ENCODE assay signal across 1 cellular context in genomic region chr19:15222738-15223648, GRCh38.
TF ChIP-seq lines count a peak whose summit lies in the region.

No MANE protein-coding gene starts in this region.

TF ChIP-seq in WTC11, 78 proteins besides CTCF, POLR2A, EP300 and RAD21 (continued from another document and continues in another):
- TF ChIP-seq ARID4B (CRISPR knock-in tag; IDR thresholded peaks at IDR 0.05; ENCODE audit: borderline replicate concordance) (peak; percentile 63; the same call in 1 of the 2 replicates), SP1 (CRISPR knock-in tag; conservative IDR thresholded peaks at IDR 0.05) (peak; percentile 53; the same call in 1 of the 2 replicates), OVOL2 (CRISPR knock-in tag; IDR thresholded peaks at IDR 0.05; ENCODE audit: borderline replicate concordance) (no peak), KAT7 (CRISPR knock-in tag; IDR thresholded peaks at IDR 0.05; ENCODE audit: borderline replicate concordance) (no peak), ZNF512 (CRISPR knock-in tag; IDR thresholded peaks at IDR 0.05; ENCODE audit: borderline replicate concordance) (no peak), ZNF396 (CRISPR knock-in tag; IDR thresholded peaks at IDR 0.05; ENCODE audit: borderline replicate concordance) (no peak), ZNF317 (CRISPR knock-in tag; IDR thresholded peaks at IDR 0.05; ENCODE audit: borderline replicate concordance, low read depth) (no peak), FOXP1 (CRISPR knock-in tag; IDR thresholded peaks at IDR 0.05; ENCODE audit: borderline replicate concordance) (0 out of 2 replicates have a peak, but pooled peaks have one; percentile 45), STAT6 (CRISPR knock-in tag; conservative IDR thresholded peaks at IDR 0.05; ENCODE audit: low read depth) (no peak), CDX4 (CRISPR knock-in tag; IDR thresholded peaks at IDR 0.05; ENCODE audit: borderline replicate concordance) (no peak), ZBTB43 (CRISPR knock-in tag; IDR thresholded peaks at IDR 0.05) (no peak), ZNF416 (CRISPR knock-in tag; IDR thresholded peaks at IDR 0.05) (no peak), MLX (CRISPR knock-in tag; IDR thresholded peaks at IDR 0.05) (no peak), ESRRA (CRISPR knock-in tag; IDR thresholded peaks at IDR 0.05; ENCODE audit: borderline replicate concordance) (no peak), MYBL2 (CRISPR knock-in tag; IDR thresholded peaks at IDR 0.05) (no peak), GRHL2 (CRISPR knock-in tag; IDR thresholded peaks at IDR 0.05; ENCODE audit: insufficient replicate concordance, severe bottlenecking) (no peak), IRF1 (CRISPR knock-in tag; IDR thresholded peaks at IDR 0.05) (peak; percentile 31; the same call in 1 of the 2 replicates), ZNF671 (CRISPR knock-in tag; IDR thresholded peaks at IDR 0.05) (no peak), E2F5 (CRISPR knock-in tag; IDR thresholded peaks at IDR 0.05) (no peak), CREB1 (CRISPR knock-in tag; IDR thresholded peaks at IDR 0.05) (no peak), NFE2L1 (CRISPR knock-in tag; IDR thresholded peaks at IDR 0.05) (no peak), ETV6 (CRISPR knock-in tag; IDR thresholded peaks at IDR 0.05) (peak; percentile 55; the same call in 1 of the 2 replicates), TP53 (CRISPR knock-in tag; IDR thresholded peaks at IDR 0.05) (no peak), USF2 (CRISPR knock-in tag; IDR thresholded peaks at IDR 0.05) (no peak), CBFB (CRISPR knock-in tag; IDR thresholded peaks at IDR 0.05; ENCODE audit: low read depth) (0 out of 2 replicates have a peak, but pooled peaks have one; percentile 1), ZNF423 (CRISPR knock-in tag; IDR thresholded peaks at IDR 0.05) (no peak), PRRX2 (CRISPR knock-in tag; IDR thresholded peaks at IDR 0.05) (no peak), JUN (CRISPR knock-in tag; IDR thresholded peaks at IDR 0.05) (no peak), ZNF425 (CRISPR knock-in tag; conservative IDR thresholded peaks at IDR 0.05) (no peak), FOXK1 (CRISPR knock-in tag; IDR thresholded peaks at IDR 0.05) (no peak), USF1 (CRISPR knock-in tag; IDR thresholded peaks at IDR 0.05) (no peak), HMGA2 (CRISPR knock-in tag; IDR thresholded peaks at IDR 0.05) (no peak), PRDM15 (CRISPR knock-in tag; IDR thresholded peaks at IDR 0.05) (peak; percentile 79), CREM (CRISPR knock-in tag; IDR thresholded peaks at IDR 0.05) (no peak), GTF2I (CRISPR knock-in tag; conservative IDR thresholded peaks at IDR 0.05) (0 out of 2 replicates have a peak, but pooled peaks have one; percentile 9)
